Comparison of ENCODE assay signal across 10 cellular contexts in the genomic region with DNA sequence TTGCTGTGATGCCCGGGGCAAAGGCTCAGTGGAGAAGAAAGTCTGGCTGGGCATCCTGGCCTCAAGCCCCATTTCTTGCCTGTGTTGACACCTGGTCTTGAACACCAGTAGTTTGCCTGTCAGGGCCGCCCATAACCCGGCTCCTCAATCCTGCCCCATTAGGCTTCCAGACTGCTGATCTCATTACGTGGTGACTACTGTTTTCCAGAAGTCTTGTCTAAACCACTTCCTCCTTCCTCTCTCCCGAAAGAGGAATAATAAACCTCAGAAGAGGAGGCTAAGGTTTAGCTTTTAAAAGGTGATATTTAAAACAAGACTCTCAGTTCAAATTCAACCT.
A peak's percentile ranks its signal among the peaks of the same experiment; 100 is the strongest.
DNase-seq lines count a peak whose midpoint lies in the region; ATAC-seq, FAIRE-seq and TF ChIP-seq lines count a peak whose summit lies in the region.
"Had no signal": no experiment of that assay in that cellular context is flagged by ENCODE, and none has a peak within 500 bp of the region (broad histone marks: within the 10 kb centered on the region; RNA-seq: fewer than 3 reads in every experiment).

No MANE protein-coding gene starts in this region.

- peaks cover 48% of the 10 kb centered on the region for H3K4me1 Mint-ChIP-seq in CD14-positive monocyte

- peaks cover 4 to 11% of the 10 kb centered on the region in 2 donors for H3K36me3 Mint-ChIP-seq in CD14-positive monocyte
- H3K36me3 Mint-ChIP-seq: type B pancreatic cell had no signal

- no peak for TF ChIP-seq EP300 in Ishikawa (IDR thresholded peaks at IDR 0.05; ENCODE audit: borderline replicate concordance)

- DNase-seq in CD14-positive monocyte (ENCODE audit: low spot score) (peak; percentile 60), adipocyte (ENCODE audit: low read depth) (peak; percentile 20), medulla oblongata (ENCODE audit: extremely low spot score) (peak; percentile 66), frontal cortex (ENCODE audit: low spot score in 2 of 2) (no peak), iPS-NIHi11 (ENCODE audit: low spot score) (no peak)
- DNase-seq: NCI-H1048 had no signal

- peaks cover 4% of the 10 kb centered on the region for H3K36me3 ChIP-seq in adipocyte (ENCODE audit: control insufficient read depth, insufficient read depth, low read length, severe bottlenecking)

- no peak for FAIRE-seq in frontal cortex (lab: Jason Lieb, UNC)

- no peak overlapping the region for H3K9ac ChIP-seq in adipocyte (ENCODE audit: low read length)

- H3K27ac Mint-ChIP-seq in CD14-positive monocyte, result peak overlapping the region; percentile 69 to 88 (median 84)
- H3K27ac Mint-ChIP-seq: type B pancreatic cell had no signal

- H3K9me3 Mint-ChIP-seq in CD14-positive monocyte, result peaks cover 0 to 7% (median 2%) of the 10 kb centered on the region in 7 donors

- TF ChIP-seq CTCF in CD14-positive monocyte (IDR thresholded peaks at IDR 0.05), result no peak

- peaks cover 4% of the 10 kb centered on the region for H3K9me3 ChIP-seq in adipocyte (ENCODE audit: control insufficient read depth, low read length)

- no peaks in the 10 kb centered on the region for H3K4me1 ChIP-seq in adipocyte (ENCODE audit: control insufficient read depth, insufficient read depth, low read length)

- no peak for TF ChIP-seq RAD21 in Ishikawa (IDR thresholded peaks at IDR 0.05; ENCODE audit: low read depth)

- intact Hi-C loops in CD14-positive monocyte (cut with micrococcal nuclease), result loop anchor here in 1 of 2 donors (5.0 kb wide), 1 partner anchor 66 kb away; no protein-coding TSS in a partner anchor

- peaks cover 0 to 3% (median 0%) of the 10 kb centered on the region in 3 donors for H3K27me3 Mint-ChIP-seq in CD14-positive monocyte (ENCODE audit: low read depth in 3 of 3)
- H3K27me3 Mint-ChIP-seq: type B pancreatic cell had no signal

- no peak overlapping the region for H3K4me3 ChIP-seq in adipocyte (ENCODE audit: low read length)

- peak overlapping the region in 1 of 2 donors; percentile 39 for H3K4me3 Mint-ChIP-seq in CD14-positive monocyte
- H3K4me3 Mint-ChIP-seq: type B pancreatic cell had no signal

- ATAC-seq in GM19395 (IDR thresholded peaks at IDR 0.05; ENCODE audit: unreplicated experiment) (no peak), HG03045 (IDR thresholded peaks at IDR 0.05; ENCODE audit: unreplicated experiment) (no peak)

- H3K27me3 ChIP-seq in adipocyte (replicated peaks; ENCODE audit: control insufficient read depth, insufficient read depth, low read length), result no peaks in the 10 kb centered on the region

TF ChIP-seq in Ishikawa, 13 proteins besides CTCF, POLR2A, EP300 and RAD21:
- no peak for TF ChIP-seq NFIC (IDR thresholded peaks at IDR 0.05)
- no peak for TF ChIP-seq EGR1 (IDR thresholded peaks at IDR 0.05)
- 0 out of 2 replicates have a peak, but pooled peaks have one; percentile 2 for TF ChIP-seq FOXM1 (IDR thresholded peaks at IDR 0.05; ENCODE audit: borderline replicate concordance, low read depth)

Comparison
In these comparisons a context has a peak if more than half of its experiments do, and no peak if none do; other contexts are left out.
1. DNase-seq: peak in CD14-positive monocyte (single experiment), adipocyte (single experiment) and medulla oblongata (single experiment); none in frontal cortex (0 of 2) and iPS-NIHi11 (single experiment).